Comparison of ENCODE assay signal across 8 cellular contexts in the genomic region with DNA sequence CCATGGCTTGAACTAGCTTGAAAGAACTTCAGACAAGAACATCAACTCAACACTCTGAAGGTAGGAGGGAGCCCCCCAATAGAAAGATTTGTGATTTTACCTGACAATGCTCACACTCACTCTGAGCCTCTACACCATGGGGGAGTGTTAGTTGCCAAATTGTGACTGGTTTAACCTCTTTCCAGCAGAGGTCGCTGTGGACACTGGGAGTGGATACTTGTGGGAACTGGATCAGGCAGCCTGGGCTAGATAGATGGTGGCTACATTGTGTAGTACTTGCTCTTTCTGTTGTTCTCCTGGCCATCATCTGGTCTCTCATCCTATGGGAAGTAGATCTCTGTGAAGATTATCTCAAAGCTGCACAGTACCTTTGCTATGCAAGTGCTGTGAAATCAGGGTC. TPM values are rescaled to one million over a fixed set of nuclear protein-coding genes. Genes with fewer than 3 reads are reported as not detected.
DNase-seq lines count a peak whose midpoint lies in the region; ATAC-seq and TF ChIP-seq lines count a peak whose summit lies in the region.

No MANE protein-coding gene starts in this region.

- intact Hi-C loops in activated naive CD4-positive, alpha-beta T cell treated with anti-CD3 and anti-CD28 coated beads for 36 hours (cut with micrococcal nuclease): loop anchor here (1.0 to 5.0 kb wide), 3 partner anchors 48 to 184 kb away; no protein-coding TSS in a partner anchor
- intact Hi-C loops in Panc1 (cut with micrococcal nuclease; ENCODE audit: unreplicated experiment): loop anchor here (10.0 kb wide), 1 partner anchor 59 kb away; no protein-coding TSS in a partner anchor
- intact Hi-C loops in prostate gland (cut with DNase I): no loop called here

- H3K4me1 ChIP-seq in MM.1S (ENCODE audit: low read length): 0 out of 2 replicates have a peak, but pooled peaks cover 4% of the 10 kb centered on the region
- no peaks in the 10 kb centered on the region for H3K4me1 ChIP-seq in Panc1 (ENCODE audit: control insufficient read depth, insufficient read depth, low read length)
- H3K4me1 ChIP-seq in prostate gland (replicated peaks): peaks cover 13% of the 10 kb centered on the region

- H3K4me3 ChIP-seq in MM.1S (ENCODE audit: low read length): no peak overlapping the region
- no peak overlapping the region for H3K4me3 ChIP-seq in Panc1 (ENCODE audit: low read depth in 2 of 2, low read length in 2 of 2)
- H3K4me3 ChIP-seq in epithelial cell of esophagus (ENCODE audit: low read length): no peak overlapping the region
- no peak overlapping the region for H3K4me3 ChIP-seq in prostate gland

- H3K79me2 ChIP-seq in MM.1S (ENCODE audit: low read length): 0 out of 2 replicates have a peak, but pooled peaks cover 7% of the 10 kb centered on the region

- in situ Hi-C loops in Panc1 (cut with HindIII; ENCODE audit: low pct_unique_long_range_greater_than_20kb, low sequenced_read_pairs): no loop called here

- WGBS in prostate gland: 0% methylated on average over 1 of the region's 1 CpG

- no peaks in the 10 kb centered on the region for H3K27me3 ChIP-seq in MM.1S (replicated peaks; ENCODE audit: insufficient read depth, low read length)
- H3K27me3 ChIP-seq in Panc1 (ENCODE audit: control insufficient read depth, insufficient read depth, low read length): peaks cover 6% of the 10 kb centered on the region
- no peaks in the 10 kb centered on the region for H3K27me3 ChIP-seq in prostate gland (replicated peaks; ENCODE audit: insufficient read depth)

- H3K36me3 ChIP-seq in MM.1S (replicated peaks; ENCODE audit: insufficient read depth, low read length) (no peaks in the 10 kb centered on the region), Panc1 (ENCODE audit: control insufficient read depth, insufficient read depth, low read length) (no peaks in the 10 kb centered on the region), prostate gland (no peaks in the 10 kb centered on the region)

- H4K20me1 ChIP-seq in MM.1S (ENCODE audit: insufficient read depth, low read length): no peaks in the 10 kb centered on the region

- H3K36me3 Mint-ChIP-seq in activated naive CD4-positive, alpha-beta T cell treated with anti-CD3 and anti-CD28 coated beads for 36 hours (ENCODE audit: low read depth): no peaks in the 10 kb centered on the region

- no peaks in the 10 kb centered on the region for H3K9me2 ChIP-seq in MM.1S (replicated peaks; ENCODE audit: insufficient read depth, low read length)

- no TSS peak for BruUV-seq in Panc1 (replicated peaks; lab: Mats Ljungman, UMichigan)

- no peaks in the 10 kb centered on the region for H3K9me3 Mint-ChIP-seq in activated naive CD4-positive, alpha-beta T cell treated with anti-CD3 and anti-CD28 coated beads for 36 hours

- no peaks in the 10 kb centered on the region for H3F3A ChIP-seq in MM.1S (ENCODE audit: insufficient read depth, low read length)

- H3K27me3 Mint-ChIP-seq in activated naive CD4-positive, alpha-beta T cell treated with anti-CD3 and anti-CD28 coated beads for 36 hours (ENCODE audit: low read depth): peaks cover 20% of the 10 kb centered on the region

- no peak overlapping the region for H3K4me3 Mint-ChIP-seq in activated naive CD4-positive, alpha-beta T cell treated with anti-CD3 and anti-CD28 coated beads for 36 hours

- H3K27ac ChIP-seq in MM.1S (ENCODE audit: low read length): no peak overlapping the region
- H3K27ac ChIP-seq in Panc1 (ENCODE audit: low read length): no peak overlapping the region
- no peak overlapping the region for H3K27ac ChIP-seq in prostate gland

- DNase-seq in activated naive CD4-positive, alpha-beta T cell treated with anti-CD3 and anti-CD28 coated beads for 36 hours: peak; percentile 79
- no peak for DNase-seq in activated naive CD4-positive, alpha-beta T cell (lab: John Stamatoyannopoulos, UW)
- peak; percentile 78 for DNase-seq in MM.1S
- peak; percentile 27 for DNase-seq in Panc1 (ENCODE audit: low read depth, low spot score)
- DNase-seq in epithelial cell of esophagus (ENCODE audit: low read depth): peak; percentile 80
- DNase-seq in prostate gland (ENCODE audit: low spot score): no peak

- H3K9ac ChIP-seq in MM.1S (ENCODE audit: low read length): no peak overlapping the region

- no peak for ATAC-seq in Panc1
- ATAC-seq in HG03565 (IDR thresholded peaks at IDR 0.05; ENCODE audit: unreplicated experiment): no peak
- no peak for ATAC-seq in HG03135 (IDR thresholded peaks at IDR 0.05; ENCODE audit: unreplicated experiment)

- TF ChIP-seq CTCF in MM.1S (IDR thresholded peaks at IDR 0.05; ENCODE audit: low read length) (peak; percentile 85), Panc1 (IDR thresholded peaks at IDR 0.05) (peak; percentile 75), epithelial cell of esophagus (IDR thresholded peaks at IDR 0.05; ENCODE audit: insufficient read depth, low read depth, low read length, missing control alignments) (peak; percentile 84), prostate gland (IDR thresholded peaks at IDR 0.05) (peak in 3 of 4 experiments; percentile 24 to 50 (median 27))

- no peak overlapping the region for H3K27ac Mint-ChIP-seq in activated naive CD4-positive, alpha-beta T cell treated with anti-CD3 and anti-CD28 coated beads for 36 hours

- POLR2A ChIA-PET in Panc1 (lab: Charles Lee): no interaction called here

- no peak overlapping the region for H3K4me2 ChIP-seq in MM.1S (ENCODE audit: low read depth, low read length)

- CTCF ChIA-PET in activated naive CD4-positive, alpha-beta T cell treated with anti-CD3 and anti-CD28 coated beads for 36 hours (lab: Charles Lee): interaction anchor here (1.0 to 2.1 kb wide), 7 partner anchors 11 to 67 kb away, joined by 3 to 9 read pairs (median 4); no protein-coding TSS in a partner anchor
- CTCF ChIA-PET in Panc1 (lab: Charles Lee): interaction anchor here (0.6 kb wide), 1 partner anchor 273 kb away, joined by 3 read pairs; no protein-coding TSS in a partner anchor

- H2AFZ ChIP-seq in MM.1S (ENCODE audit: low read length): no peak overlapping the region

- H3K9me3 ChIP-seq in MM.1S (replicated peaks; ENCODE audit: insufficient read depth, low read length) (no peaks in the 10 kb centered on the region), Panc1 (ENCODE audit: control insufficient read depth, insufficient read depth, low read depth, low read length) (no peaks in the 10 kb centered on the region), prostate gland (no peaks in the 10 kb centered on the region)

- peaks cover 20% of the 10 kb centered on the region for H3K4me1 Mint-ChIP-seq in activated naive CD4-positive, alpha-beta T cell treated with anti-CD3 and anti-CD28 coated beads for 36 hours (ENCODE audit: low read depth)

- TF ChIP-seq POLR2A in prostate gland (IDR thresholded peaks at IDR 0.05): no peak

RNA-seq across cellular contexts. Expression of a gene that starts 2.9 kb away (rescaled TPM):
- total RNA-seq in activated naive CD4-positive, alpha-beta T cell treated with anti-CD3 and anti-CD28 coated beads for 36 hours: under 1 TPM; 0.40 to 0.67 TPM
- total RNA-seq in Panc1 (2021; ENCODE audit: unreplicated experiment) (0.77 TPM), prostate gland (10 to 100 TPM in 1 of 2 donors, 1 to 10 TPM in 1; 4.7 to 27.8 TPM)
- 0.63 TPM for polyA plus RNA-seq in Panc1 (2012; ENCODE audit: insufficient read length)

Comparison
In these comparisons a context has a peak if more than half of its experiments do, and no peak if none do; other contexts are left out.
1. DNase-seq: peak in activated naive CD4-positive, alpha-beta T cell treated with anti-CD3 and anti-CD28 coated beads for 36 hours (single experiment), MM.1S (single experiment), Panc1 (single experiment) and epithelial cell of esophagus (single experiment); none in activated naive CD4-positive, alpha-beta T cell (0 of 4) and prostate gland (single experiment).
2. CTCF ChIP-seq: peak in every context shown above with its lines; median percentile 85 in MM.1S; 84 in epithelial cell of esophagus; 75 in Panc1; 27 in prostate gland.